ENCODE assay signal across 18 cellular contexts in the genomic region with DNA sequence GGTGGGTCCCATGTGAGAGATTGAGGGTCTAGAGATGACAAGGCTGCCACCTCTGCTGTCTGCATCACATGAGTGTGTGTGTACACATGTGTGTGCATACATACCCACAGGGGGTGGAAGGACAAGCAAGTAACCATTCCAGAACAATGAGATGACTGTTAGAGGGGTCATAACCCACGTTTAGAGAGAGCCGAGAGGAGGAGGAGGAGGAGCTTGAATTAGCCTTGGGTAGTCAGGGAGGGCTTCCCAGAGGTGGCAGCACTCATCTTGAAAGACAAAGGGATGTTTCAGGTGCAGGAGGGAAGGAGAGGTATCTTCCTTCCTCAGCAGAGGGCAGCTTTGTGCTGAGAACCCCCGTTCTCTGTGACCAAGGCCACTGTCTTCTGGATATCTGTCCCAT. TPM values are rescaled to one million over a fixed set of nuclear protein-coding genes. Genes with fewer than 3 reads are reported as not detected.
DNase-seq lines count a peak whose midpoint lies in the region; ATAC-seq and TF ChIP-seq lines count a peak whose summit lies in the region.
"Had no signal": no experiment of that assay in that cellular context is flagged by ENCODE, and none has a peak within 500 bp of the region (broad histone marks: within the 10 kb centered on the region; RNA-seq: fewer than 3 reads in every experiment).

No MANE protein-coding gene starts in this region.

- POLR2A ChIA-PET in HCT116 (lab: Charles Lee) = no interaction called here
- POLR2A ChIA-PET in Caco-2 (lab: Charles Lee) = no interaction called here

- H3K9me3 ChIP-seq in HCT116 (ENCODE audit: control insufficient read depth in 1 of 2, insufficient read depth in 1 of 2, low read depth in 1 of 2, low read length in 2 of 2) = no peaks in the 10 kb centered on the region
- no peaks in the 10 kb centered on the region for H3K9me3 ChIP-seq in Caco-2
- H3K9me3 ChIP-seq: colonic mucosa had no signal

- ATAC-seq in HCT116 = peak; percentile 20
- ATAC-seq in central memory CD8-positive, alpha-beta T cell (replicated peaks; ENCODE audit: extremely low read depth, poor library complexity, severe bottlenecking) = no peak
- ATAC-seq in natural killer cell = no peak
- ATAC-seq: activated CD8-positive, alpha-beta T cell treated with anti-CD3 and anti-CD28 coated beads for 36 hours; right cardiac atrium had no signal

- no peak overlapping the region for H3K4me3 ChIP-seq in HCT116 (replicated peaks in 1 of 2; ENCODE audit: low read depth in 1 of 2, low read length in 2 of 2)
- no peak overlapping the region for H3K4me3 ChIP-seq in Caco-2 (ENCODE audit: low read depth, low read length)
- H3K4me3 ChIP-seq: colonic mucosa had no signal

- H3K79me2 ChIP-seq in HCT116 (ENCODE audit: insufficient read depth, low read length) = no peaks in the 10 kb centered on the region

- H3K36me3 ChIP-seq in HCT116 (ENCODE audit: control insufficient read depth in 1 of 2, insufficient read depth in 2 of 2, low read length in 2 of 2) (no peaks in the 10 kb centered on the region), Caco-2 (ENCODE audit: control insufficient read depth, insufficient read depth, low read length) (no peaks in the 10 kb centered on the region)
- H3K36me3 ChIP-seq: colonic mucosa had no signal

- H2AFZ ChIP-seq in HCT116 (ENCODE audit: low read depth, low read length, poor library complexity, severe bottlenecking) = no peak overlapping the region

- H3K27me3 ChIP-seq in HCT116 (ENCODE audit: insufficient read depth, low read length) = no peaks in the 10 kb centered on the region
- no peaks in the 10 kb centered on the region for H3K27me3 ChIP-seq in Caco-2 (replicated peaks; ENCODE audit: control insufficient read depth, insufficient read depth, low read length)
- H3K27me3 ChIP-seq: colonic mucosa had no signal

- TF ChIP-seq CTCF in CD14-positive monocyte (IDR thresholded peaks at IDR 0.05) = no peak
- no peak for TF ChIP-seq CTCF in HCT116 (IDR thresholded peaks at IDR 0.05 in 2 of 3, conservative IDR thresholded peaks at IDR 0.05 in 1 of 3; ENCODE audit: borderline replicate concordance in 1 of 3, insufficient read depth in 1 of 3, low read depth in 2 of 3, low read length in 2 of 3)
- no peak for TF ChIP-seq CTCF in natural killer cell (IDR thresholded peaks at IDR 0.05)
- TF ChIP-seq CTCF in Caco-2 (IDR thresholded peaks at IDR 0.05; ENCODE audit: insufficient read depth in 1 of 2, low read depth in 1 of 2, low read length in 1 of 2, severe bottlenecking in 1 of 2, unreplicated experiment in 1 of 2) = no peak

- H3K9me2 ChIP-seq in HCT116 (ENCODE audit: insufficient read depth) = no peaks in the 10 kb centered on the region

- H3K36me3 Mint-ChIP-seq in CD14-positive monocyte (peaks cover 77 to 85% of the 10 kb centered on the region in 2 donors), natural killer cell (no peaks in the 10 kb centered on the region), Caco-2 (ENCODE audit: insufficient read depth, unreplicated experiment) (no peaks in the 10 kb centered on the region)
- H3K36me3 Mint-ChIP-seq in central memory CD8-positive, alpha-beta T cell (ENCODE audit: insufficient read depth) = peaks cover 33% of the 10 kb centered on the region

- no peak for TF ChIP-seq POLR2A in HCT116 (IDR thresholded peaks at IDR 0.05; ENCODE audit: borderline replicate concordance, extremely low read depth, insufficient read depth, insufficient read length)

- H3K9ac ChIP-seq in HCT116 (ENCODE audit: low read length) = no peak overlapping the region

- DNase-seq in CD14-positive monocyte (ENCODE audit: low spot score) (no peak), HCT116 (ENCODE audit: low read depth, low spot score) (no peak), natural killer cell (no peak), Caco-2 (no peak), NCI-H524 (lab: John Stamatoyannopoulos, UW) (no peak), NCI-H2107 treated with DMSO at 0.1 percent for 48 hours (lab: John Stamatoyannopoulos, UW; ENCODE audit: unreplicated experiment) (no peak), NCI-H1930 (lab: John Stamatoyannopoulos, UW) (no peak)
- DNase-seq in central memory CD8-positive, alpha-beta T cell (ENCODE audit: low spot score in 2 of 2) = no peak
- DNase-seq: activated CD8-positive, alpha-beta T cell treated with anti-CD3 and anti-CD28 coated beads for 36 hours; activated effector memory CD4-positive, alpha-beta T cell treated with Interleukin-2 at 50 U/mL for 16 hours; aorta; colonic mucosa; DMS 273 treated with DMSO at 0.1 percent for 48 hours; islet precursor cell; NCI-H2029; NCI-H524 treated with DMSO at 0.1 percent for 48 hours had no signal

- RAD21 ChIA-PET in HCT116 (lab: Charles Lee; ENCODE audit: low non-redundant PET in 1 of 2, low total read pairs in 2 of 2, uncharacterized antibody in 2 of 2, unreplicated experiment in 2 of 2) = no interaction called here

- intact Hi-C loops in CD14-positive monocyte (cut with micrococcal nuclease) (no loop called here), HCT116 (cut with micrococcal nuclease) (no loop called here), natural killer cell (cut with micrococcal nuclease) (no loop called here), Caco-2 (cut with micrococcal nuclease; ENCODE audit: unreplicated experiment) (no loop called here)

- H3K4me3 Mint-ChIP-seq in CD14-positive monocyte (no peak overlapping the region), natural killer cell (no peak overlapping the region), Caco-2 (ENCODE audit: unreplicated experiment) (no peak overlapping the region)
- H3K4me3 Mint-ChIP-seq in central memory CD8-positive, alpha-beta T cell = no peak overlapping the region
- H3K4me3 Mint-ChIP-seq: activated CD8-positive, alpha-beta T cell treated with anti-CD3 and anti-CD28 coated beads for 36 hours had no signal

- BruUV-seq in HCT116 (replicated peaks; lab: Mats Ljungman, UMichigan) (no TSS peak), Caco-2 (replicated peaks; lab: Mats Ljungman, UMichigan) (no TSS peak)

- H3K27me3 Mint-ChIP-seq in CD14-positive monocyte (ENCODE audit: low read depth in 3 of 3) (no peaks in the 10 kb centered on the region), natural killer cell (ENCODE audit: low read depth in 2 of 2) (no peaks in the 10 kb centered on the region), Caco-2 (ENCODE audit: insufficient read depth, unreplicated experiment) (no peaks in the 10 kb centered on the region)
- H3K27me3 Mint-ChIP-seq in central memory CD8-positive, alpha-beta T cell = no peaks in the 10 kb centered on the region
- H3K27me3 Mint-ChIP-seq: activated CD8-positive, alpha-beta T cell treated with anti-CD3 and anti-CD28 coated beads for 36 hours had no signal

- no peaks in the 10 kb centered on the region for H4K20me1 ChIP-seq in HCT116 (ENCODE audit: insufficient read depth)

- H3K4me2 ChIP-seq in HCT116 (ENCODE audit: low read length) = no peak overlapping the region

- H3K27ac ChIP-seq in HCT116 (ENCODE audit: low read depth, low read length) = no peak overlapping the region
- H3K27ac ChIP-seq: colonic mucosa had no signal

- TF ChIP-seq RAD21 in HCT116 (IDR thresholded peaks at IDR 0.05; ENCODE audit: low read depth) = no peak

- H3K27ac Mint-ChIP-seq in CD14-positive monocyte (peak overlapping the region in 5 of 7 donors; percentile 4 to 99 (median 32)), natural killer cell (peak overlapping the region; percentile 99), Caco-2 (ENCODE audit: unreplicated experiment) (no peak overlapping the region)
- H3K27ac Mint-ChIP-seq in central memory CD8-positive, alpha-beta T cell (ENCODE audit: low read depth) = peak overlapping the region; percentile 89
- H3K27ac Mint-ChIP-seq: activated CD8-positive, alpha-beta T cell treated with anti-CD3 and anti-CD28 coated beads for 36 hours had no signal

- no peaks in the 10 kb centered on the region for H3K9me3 Mint-ChIP-seq in CD14-positive monocyte
- no peaks in the 10 kb centered on the region for H3K9me3 Mint-ChIP-seq in central memory CD8-positive, alpha-beta T cell
- no peaks in the 10 kb centered on the region for H3K9me3 Mint-ChIP-seq in natural killer cell
- H3K9me3 Mint-ChIP-seq in Caco-2 (ENCODE audit: unreplicated experiment) = no peaks in the 10 kb centered on the region
- H3K9me3 Mint-ChIP-seq: activated CD8-positive, alpha-beta T cell treated with anti-CD3 and anti-CD28 coated beads for 36 hours had no signal

- peaks cover 82% of the 10 kb centered on the region for H3K4me1 Mint-ChIP-seq in CD14-positive monocyte
- peaks cover 78% of the 10 kb centered on the region for H3K4me1 Mint-ChIP-seq in central memory CD8-positive, alpha-beta T cell
- H3K4me1 Mint-ChIP-seq in natural killer cell = peaks cover 54 to 85% of the 10 kb centered on the region in 2 donors
- H3K4me1 Mint-ChIP-seq in Caco-2 (ENCODE audit: low read depth, unreplicated experiment) = peaks cover 13% of the 10 kb centered on the region

- CTCF ChIA-PET in HCT116 (lab: Charles Lee) = no interaction called here
- CTCF ChIA-PET in Caco-2 (lab: Charles Lee) = no interaction called here

- H3K4me1 ChIP-seq in HCT116 (ENCODE audit: control insufficient read depth in 1 of 2, insufficient read depth in 2 of 2, low read length in 2 of 2) (peaks cover 0 to 14% of the 10 kb centered on the region in 2 experiments; a peak in 1 of 4 replicates), Caco-2 (no peaks in the 10 kb centered on the region)

TF ChIP-seq in HCT116, 20 proteins besides CTCF, POLR2A, EP300 and RAD21 (continues in another document):
- TF ChIP-seq, protein P1, sequence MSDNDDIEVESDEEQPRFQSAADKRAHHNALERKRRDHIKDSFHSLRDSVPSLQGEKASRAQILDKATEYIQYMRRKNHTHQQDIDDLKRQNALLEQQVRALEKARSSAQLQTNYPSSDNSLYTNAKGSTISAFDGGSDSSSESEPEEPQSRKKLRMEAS (IDR thresholded peaks at IDR 0.05) = no peak

RNA-seq across cellular contexts. Expression of a gene that starts 21.3 kb away (rescaled TPM):
- polyA plus RNA-seq in CD14-positive monocyte = 100 to 1,000 TPM; 436 to 761 TPM
- 0.61 TPM for total RNA-seq in HCT116 (2021; ENCODE audit: unreplicated experiment)
- polyA plus RNA-seq in HCT116 (2012) = 0.12 and 0.14 TPM in 2 replicates
- 100 to 1,000 TPM; 152 to 173 (median 172) TPM for total RNA-seq in natural killer cell
- total RNA-seq in Caco-2 (2022) = 2.6 and 3.5 TPM in 2 replicates
- polyA plus RNA-seq: neural cell had no signal

RNA-seq across cellular contexts. Expression of a gene that starts 41.7 kb away (rescaled TPM):
- 1 to 10 TPM; 3.6 to 5.1 TPM for polyA plus RNA-seq in CD14-positive monocyte
- total RNA-seq in HCT116 (2021; ENCODE audit: unreplicated experiment) (31.6 TPM), natural killer cell (10 to 100 TPM; 66.3 to 94.0 (median 81.7) TPM), Caco-2 (2022) (22.7 and 25.6 TPM in 2 replicates)
- polyA plus RNA-seq in HCT116 (2012) = 15.1 and 15.3 TPM in 2 replicates

Comparison
In these comparisons a context has a peak if more than half of its experiments do, and no peak if none do; other contexts are left out.
1. RNA of a gene that starts 21.3 kb away (total RNA-seq): 152 to 173 TPM in natural killer cell; 2.6 to 3.5 TPM in Caco-2 and 0.61 TPM in HCT116 (single experiment); every median in the first group is over 10 times any median in the second.